ENCODE assay signal across 19 cellular contexts in the genomic region with DNA sequence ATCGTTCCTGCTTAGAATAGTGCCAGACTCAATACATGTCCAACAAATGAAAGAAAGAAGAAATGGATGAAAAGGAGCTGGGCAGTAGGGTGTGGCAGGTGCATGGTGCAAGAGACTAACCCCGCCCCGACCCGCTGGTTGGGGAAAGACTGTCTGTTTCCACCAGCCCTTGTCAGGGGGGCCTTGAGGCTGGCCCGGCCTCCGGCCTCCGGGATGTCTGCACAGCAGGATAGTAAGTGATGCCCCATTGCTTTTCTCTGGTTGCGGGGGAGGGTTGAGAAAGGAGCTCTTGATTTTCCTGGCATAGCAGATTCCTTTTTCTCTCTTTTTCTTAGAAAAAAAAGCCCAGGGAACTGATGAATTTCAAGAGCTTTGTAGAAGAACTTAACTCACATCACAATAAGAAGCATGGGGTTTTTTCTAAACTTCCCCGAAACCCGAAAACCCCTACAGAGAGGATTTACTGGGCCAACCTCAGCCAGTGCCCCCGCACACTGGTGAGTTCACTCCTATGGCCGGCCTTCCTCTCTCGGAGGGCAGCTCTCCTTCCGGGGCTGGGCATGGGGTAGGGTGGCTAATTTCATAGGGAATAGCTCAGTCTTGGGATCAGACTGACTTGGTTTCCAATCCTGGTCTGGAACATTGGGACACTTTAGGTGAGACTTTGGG. TPM values are rescaled to one million over a fixed set of nuclear protein-coding genes. Genes with fewer than 3 reads are reported as not detected.
DNase-seq lines count a peak whose midpoint lies in the region; ATAC-seq and TF ChIP-seq lines count a peak whose summit lies in the region.
"Had no signal": no experiment of that assay in that cellular context is flagged by ENCODE, and none has a peak within 500 bp of the region (broad histone marks: within the 10 kb centered on the region; RNA-seq: fewer than 3 reads in every experiment).

No MANE protein-coding gene starts in this region.

- H3K9me3 Mint-ChIP-seq in activated CD4-positive, alpha-beta memory T cell treated with anti-CD3 and anti-CD28 coated beads, Interleukin-2, amount 10 ng/mL, durations not matched to agents 7 days and 5 days, result no peaks in the 10 kb centered on the region
- H3K9me3 Mint-ChIP-seq in activated CD4-positive, alpha-beta memory T cell treated with anti-CD3 and anti-CD28 coated beads for 36 hours, result no peaks in the 10 kb centered on the region
- H3K9me3 Mint-ChIP-seq in immature natural killer cell, result no peaks in the 10 kb centered on the region
- H3K9me3 Mint-ChIP-seq: CD4-positive, alpha-beta T cell; stimulated activated naive CD8-positive, alpha-beta T cell treated with anti-CD3 and anti-CD28 coated beads, Interleukin-15, Interleukin-2, amounts not matched to agents 100 ng/mL and 50 ng/mL, for 24 hours had no signal

- H3K4me3 ChIP-seq in HUES64 (ENCODE audit: low read length) (peak overlapping the region; percentile 25; the same call in 1 of the 2 replicates), stomach (no peak overlapping the region), SJCRH30 (no peak overlapping the region)
- H3K4me3 ChIP-seq: hepatocyte, skin epidermis had no signal

- H3K36me3 ChIP-seq in HUES64 (ENCODE audit: insufficient read depth, low read length), result no peaks in the 10 kb centered on the region
- no peaks in the 10 kb centered on the region for H3K36me3 ChIP-seq in stomach
- no peaks in the 10 kb centered on the region for H3K36me3 ChIP-seq in SJCRH30

- H3K9me3 ChIP-seq in HUES64 (ENCODE audit: insufficient read depth, low read depth, low read length), result no peaks in the 10 kb centered on the region
- H3K9me3 ChIP-seq in stomach, result no peaks in the 10 kb centered on the region
- no peaks in the 10 kb centered on the region for H3K9me3 ChIP-seq in SJCRH30 (replicated peaks)

- WGBS in HUES64, result 19% methylated on average over 14 of the region's 14 CpGs
- WGBS in stomach, 5 donors, result 73 to 84% (median 75%) methylated on average over 14 of the region's 14 CpGs

- POLR2A ChIA-PET in activated CD4-positive, alpha-beta memory T cell treated with anti-CD3 and anti-CD28 coated beads, Interleukin-2, amount 10 ng/mL, durations not matched to agents 7 days and 5 days (lab: Charles Lee), result interaction anchor here (1.0 to 1.8 kb wide), 4 partner anchors 9 to 348 kb away, joined by 3 to 6 read pairs (median 6); a partner anchor contains a TSS
- POLR2A ChIA-PET in activated CD4-positive, alpha-beta memory T cell treated with anti-CD3 and anti-CD28 coated beads for 36 hours (lab: Charles Lee), result no interaction called here

- intact Hi-C loops in activated CD4-positive, alpha-beta memory T cell treated with anti-CD3 and anti-CD28 coated beads for 36 hours (cut with micrococcal nuclease), result no loop called here
- intact Hi-C loops in stomach (cut with DNase I; ENCODE audit: low total_unique reads), result loop anchor here (5.0 kb wide), 1 partner anchor 141 kb away; no protein-coding TSS in a partner anchor

- H3K4me1 Mint-ChIP-seq in activated CD4-positive, alpha-beta memory T cell treated with anti-CD3 and anti-CD28 coated beads, Interleukin-2, amount 10 ng/mL, durations not matched to agents 7 days and 5 days, result peaks cover 55% of the 10 kb centered on the region
- H3K4me1 Mint-ChIP-seq in activated CD4-positive, alpha-beta memory T cell treated with anti-CD3 and anti-CD28 coated beads for 36 hours (ENCODE audit: low read depth), result peaks cover 5% of the 10 kb centered on the region
- H3K4me1 Mint-ChIP-seq in immature natural killer cell, result peaks cover 45 to 58% of the 10 kb centered on the region in 2 donors

- H3K4me1 ChIP-seq in HUES64 (ENCODE audit: insufficient read depth, low read length), result peaks cover 21% of the 10 kb centered on the region
- H3K4me1 ChIP-seq in stomach, result peaks cover 0 to 7% (median 3%) of the 10 kb centered on the region in 4 donors
- H3K4me1 ChIP-seq in SJCRH30, result no peaks in the 10 kb centered on the region

- peak overlapping the region; percentile 23 for H3K4me3 Mint-ChIP-seq in activated CD4-positive, alpha-beta memory T cell treated with anti-CD3 and anti-CD28 coated beads, Interleukin-2, amount 10 ng/mL, durations not matched to agents 7 days and 5 days
- no peak overlapping the region for H3K4me3 Mint-ChIP-seq in activated CD4-positive, alpha-beta memory T cell treated with anti-CD3 and anti-CD28 coated beads for 36 hours
- peak overlapping the region in 1 of 5 donors; percentile 29 for H3K4me3 Mint-ChIP-seq in immature natural killer cell
- H3K4me3 Mint-ChIP-seq: CD4-positive, alpha-beta T cell; stimulated activated naive CD8-positive, alpha-beta T cell treated with anti-CD3 and anti-CD28 coated beads, Interleukin-15, Interleukin-2, amounts not matched to agents 100 ng/mL and 50 ng/mL, for 24 hours had no signal

- no peak for TF ChIP-seq EP300 in stomach (IDR thresholded peaks at IDR 0.05)

- H3K27ac ChIP-seq in HUES64 (ENCODE audit: low read depth, low read length), result peak overlapping the region; percentile 87
- H3K27ac ChIP-seq in stomach, result no peak overlapping the region
- no peak overlapping the region for H3K27ac ChIP-seq in SJCRH30
- H3K27ac ChIP-seq: hepatocyte, skin epidermis had no signal

- H3K36me3 Mint-ChIP-seq in activated CD4-positive, alpha-beta memory T cell treated with anti-CD3 and anti-CD28 coated beads, Interleukin-2, amount 10 ng/mL, durations not matched to agents 7 days and 5 days (ENCODE audit: low read depth), result no peaks in the 10 kb centered on the region
- H3K36me3 Mint-ChIP-seq in activated CD4-positive, alpha-beta memory T cell treated with anti-CD3 and anti-CD28 coated beads for 36 hours, result no peaks in the 10 kb centered on the region
- H3K36me3 Mint-ChIP-seq in immature natural killer cell, result peaks cover 8 to 35% (median 17%) of the 10 kb centered on the region in 3 donors

- H3K27ac Mint-ChIP-seq in activated CD4-positive, alpha-beta memory T cell treated with anti-CD3 and anti-CD28 coated beads, Interleukin-2, amount 10 ng/mL, durations not matched to agents 7 days and 5 days, result peak overlapping the region; percentile 55
- H3K27ac Mint-ChIP-seq in activated CD4-positive, alpha-beta memory T cell treated with anti-CD3 and anti-CD28 coated beads for 36 hours, result no peak overlapping the region
- H3K27ac Mint-ChIP-seq in immature natural killer cell, result peak overlapping the region in 5 of 6 donors; percentile 50 to 89 (median 80)
- H3K27ac Mint-ChIP-seq: CD4-positive, alpha-beta T cell; stimulated activated naive CD8-positive, alpha-beta T cell treated with anti-CD3 and anti-CD28 coated beads, Interleukin-15, Interleukin-2, amounts not matched to agents 100 ng/mL and 50 ng/mL, for 24 hours had no signal

- ATAC-seq in GM19397 (IDR thresholded peaks at IDR 0.05; ENCODE audit: unreplicated experiment), result no peak
- ATAC-seq: PC-3 had no signal

- CTCF ChIA-PET in activated CD4-positive, alpha-beta memory T cell treated with anti-CD3 and anti-CD28 coated beads, Interleukin-2, amount 10 ng/mL, durations not matched to agents 7 days and 5 days (lab: Charles Lee), result interaction anchor here (0.6 to 7.0 kb wide), 6 partner anchors 13 to 744 kb away, joined by 3 to 49 read pairs (median 3); a partner anchor contains a TSS
- CTCF ChIA-PET in activated CD4-positive, alpha-beta memory T cell treated with anti-CD3 and anti-CD28 coated beads for 36 hours (lab: Charles Lee), result interaction anchor here (1.3 to 2.4 kb wide), 2 partner anchors 140 to 142 kb away, joined by 3 to 13 read pairs; no protein-coding TSS in a partner anchor

- H3K27me3 Mint-ChIP-seq in activated CD4-positive, alpha-beta memory T cell treated with anti-CD3 and anti-CD28 coated beads, Interleukin-2, amount 10 ng/mL, durations not matched to agents 7 days and 5 days, result peaks cover 3% of the 10 kb centered on the region
- H3K27me3 Mint-ChIP-seq in activated CD4-positive, alpha-beta memory T cell treated with anti-CD3 and anti-CD28 coated beads for 36 hours, result peaks cover 2% of the 10 kb centered on the region
- H3K27me3 Mint-ChIP-seq in immature natural killer cell (ENCODE audit: low read depth in 3 of 3), result peaks cover 0 to 8% (median 0%) of the 10 kb centered on the region in 3 donors
- H3K27me3 Mint-ChIP-seq: CD4-positive, alpha-beta T cell; stimulated activated naive CD8-positive, alpha-beta T cell treated with anti-CD3 and anti-CD28 coated beads, Interleukin-15, Interleukin-2, amounts not matched to agents 100 ng/mL and 50 ng/mL, for 24 hours had no signal

- TF ChIP-seq POLR2A in stomach (IDR thresholded peaks at IDR 0.05), result no peak

- DNase-seq in activated CD4-positive, alpha-beta memory T cell treated with anti-CD3 and anti-CD28 coated beads, Interleukin-2, amount 10 ng/mL, durations not matched to agents 7 days and 5 days, result peak; percentile 14
- no peak for DNase-seq in activated CD4-positive, alpha-beta memory T cell treated with anti-CD3 and anti-CD28 coated beads for 36 hours
- DNase-seq in immature natural killer cell, result no peak
- DNase-seq in stomach, result peak; percentile 17
- no peak for DNase-seq in NCI-H510A (lab: John Stamatoyannopoulos, UW)
- no peak for DNase-seq in SJCRH30
- DNase-seq: activated naive CD4-positive, alpha-beta T cell treated with Interleukin-2 at 50 U/mL for 16 hours; CD4-positive, alpha-beta T cell; NCI-H1694 treated with DMSO at 0.1 percent for 48 hours; NCI-H446 treated with DMSO at 0.1 percent for 48 hours; nucleus accumbens; PC-3 had no signal

- no peaks in the 10 kb centered on the region for H3K27me3 ChIP-seq in HUES64 (ENCODE audit: insufficient read depth, low read length)
- no peaks in the 10 kb centered on the region for H3K27me3 ChIP-seq in stomach
- H3K27me3 ChIP-seq in SJCRH30, result peaks cover 12% of the 10 kb centered on the region
- H3K27me3 ChIP-seq: hepatocyte had no signal

- TF ChIP-seq CTCF in stomach (IDR thresholded peaks at IDR 0.05), result no peak

- H3K9ac ChIP-seq in HUES64 (ENCODE audit: low read depth, low read length), result 0 out of 2 replicates have a peak overlapping the region, but pooled peaks have one; percentile 17

RNA-seq across cellular contexts. Expression of a gene that starts 12.5 kb away (rescaled TPM):
- total RNA-seq in activated CD4-positive, alpha-beta memory T cell treated with anti-CD3 and anti-CD28 coated beads, Interleukin-2, amount 10 ng/mL, durations not matched to agents 7 days and 5 days, result 10 to 100 TPM; 19.8 to 20.9 TPM
- total RNA-seq in activated CD4-positive, alpha-beta memory T cell treated with anti-CD3 and anti-CD28 coated beads for 36 hours, result 1 to 10 TPM; 4.6 to 5.3 TPM
- polyA plus RNA-seq in HUES64 (2013, experiment 1 of 2), result 0.15 TPM
- 0.32 TPM for polyA plus RNA-seq in HUES64 (2013, experiment 2 of 2)
- polyA plus RNA-seq in immature natural killer cell (10 to 100 TPM in 1 of 3 donors, 1 to 10 TPM in 2; 5.2 to 13.7 (median 5.6) TPM), stomach (10 to 100 TPM in 2 of 3 donors, 1 to 10 TPM in 1; 4.2 to 26.1 (median 17.2) TPM)
- total RNA-seq in stomach, result 10 to 100 TPM in 3 of 5 donors, 1 to 10 TPM in 2; 6.7 to 65.2 (median 27.4) TPM
- not detected in 2 replicates for total RNA-seq in SJCRH30 (2014; rRNA removed; shearing (Covaris generic))
- total RNA-seq: Daoy, dermis microvascular lymphatic vessel endothelial cell had no signal

RNA-seq across cellular contexts. Expression of a gene that starts 49.3 kb away (rescaled TPM):
- total RNA-seq in activated CD4-positive, alpha-beta memory T cell treated with anti-CD3 and anti-CD28 coated beads, Interleukin-2, amount 10 ng/mL, durations not matched to agents 7 days and 5 days, result 1 to 10 TPM; 3.3 to 4.0 TPM
- 1 to 10 TPM; 5.6 to 5.7 TPM for total RNA-seq in activated CD4-positive, alpha-beta memory T cell treated with anti-CD3 and anti-CD28 coated beads for 36 hours
- polyA plus RNA-seq in HUES64 (2013, experiment 1 of 2), result 7.3 TPM
- 7.7 TPM for polyA plus RNA-seq in HUES64 (2013, experiment 2 of 2)
- polyA plus RNA-seq in immature natural killer cell (1 to 10 TPM in 2 of 3 donors, under 1 TPM in 1; 0.89 to 4.0 (median 3.3) TPM), stomach (1 to 10 TPM; 1.8 to 2.4 (median 2.2) TPM)
- total RNA-seq in stomach, result 1 to 10 TPM in 2 of 5 donors, under 1 TPM in 2, not detected in 1; 0.29 to 3.6 (median 0.77) TPM
- total RNA-seq in SJCRH30 (2014; rRNA removed; shearing (Covaris generic)), result 9.8 and 11.8 TPM in 2 replicates
- total RNA-seq: CD4-positive, alpha-beta T cell had no signal

Comparison
In these comparisons a context has a peak if more than half of its experiments do, and no peak if none do; other contexts are left out.
1. DNase-seq: peak in activated CD4-positive, alpha-beta memory T cell treated with anti-CD3 and anti-CD28 coated beads, Interleukin-2, amount 10 ng/mL, durations not matched to agents 7 days and 5 days (single experiment) and stomach (single experiment); none in activated CD4-positive, alpha-beta memory T cell treated with anti-CD3 and anti-CD28 coated beads for 36 hours (single experiment), immature natural killer cell (0 of 3), NCI-H510A (single experiment) and SJCRH30 (0 of 2).